ENCODE assay signal across 28 cellular contexts in genomic region chr4:54497947-54498346, GRCh38.
"Had no signal": no experiment of that assay in that cellular context is flagged by ENCODE, and none has a peak within 500 bp of the region (broad histone marks: within the 10 kb centered on the region; RNA-seq: fewer than 3 reads in every experiment).

No MANE protein-coding gene starts in this region.

- ATAC-seq: left cardiac atrium; pancreas; stimulated activated memory B cell treated with anti-CD40 and anti-IgM and Interleukin-4, amounts not matched to agents 10 μg/mL and 1 μg/mL and 100 μg/mL, for 72 hours had no signal

- H3K9me3 Mint-ChIP-seq: activated CD4-positive, alpha-beta memory T cell treated with anti-CD3 and anti-CD28 coated beads for 36 hours; activated CD4-positive, alpha-beta T cell treated with anti-CD3 and anti-CD28 coated beads, Interleukin-2, amount 10 ng/mL, durations not matched to agents 24 days and 14 days; activated T-cell treated with anti-CD3 and anti-CD28 coated beads, Interleukin-2, amount 50 U/mL, for 24 hours; mesothelial cell of epicardium; nephron progenitor cell; stimulated activated memory B cell treated with anti-CD40 and anti-IgM and Interleukin-4, amounts not matched to agents 10 μg/mL and 1 μg/mL and 100 μg/mL, for 72 hours; T-helper 1 cell treated with Interleukin-12 subunit alpha and Interleukin-12 subunit beta and Interleukin-4 antibody, amounts not matched to agents 30 μg/mL and 1 μg/mL, for 36 hours had no signal

- H3K4me3 ChIP-seq: colonic mucosa, pancreas, psoas muscle, sigmoid colon, suprapubic skin, tibial artery had no signal

- H3K27me3 Mint-ChIP-seq: activated CD4-positive, alpha-beta T cell treated with anti-CD3 and anti-CD28 coated beads, Interleukin-2, amount 10 ng/mL, durations not matched to agents 24 days and 14 days; naive B cell had no signal

- H3K9me3 ChIP-seq: colonic mucosa, pancreas, psoas muscle, sigmoid colon, suprapubic skin, tibial artery had no signal

- H3K27ac ChIP-seq: colonic mucosa, pancreas, psoas muscle, sigmoid colon, suprapubic skin, tibial artery had no signal

- H3K36me3 Mint-ChIP-seq: activated CD4-positive, alpha-beta memory T cell treated with anti-CD3 and anti-CD28 coated beads for 36 hours; mesothelial cell of epicardium; naive B cell; stimulated activated memory B cell treated with anti-CD40 and anti-IgM and Interleukin-4, amounts not matched to agents 10 μg/mL and 1 μg/mL and 100 μg/mL, for 72 hours had no signal

- DNase-seq: activated CD4-positive, alpha-beta memory T cell treated with anti-CD3 and anti-CD28 coated beads for 36 hours; activated CD4-positive, alpha-beta T cell treated with anti-CD3 and anti-CD28 coated beads, Interleukin-2, amount 10 ng/mL, durations not matched to agents 24 days and 14 days; activated CD4-positive, CD25-positive, alpha-beta regulatory T cell treated with anti-CD3 and anti-CD28 coated beads, Interleukin-2, amount 50 U/mL, for 72 hours; activated CD8-positive, alpha-beta memory T cell treated with anti-CD3 and anti-CD28 coated beads, Interleukin-2, amount 50 U/mL, for 4 hours; activated gamma-delta T cell; activated naive CD4-positive, alpha-beta T cell treated with anti-CD3 and anti-CD28 coated beads, Interleukin-2, amount 50 U/mL, for 16 hours; activated T-cell treated with anti-CD3 and anti-CD28 coated beads, Interleukin-2, amount 50 U/mL, for 24 hours; colonic mucosa; effector CD8-positive, alpha-beta T cell; left cardiac atrium; naive B cell; nucleus accumbens; pancreas; psoas muscle; sigmoid colon; small intestine; stimulated activated CD4-positive, alpha-beta T cell treated with anti-CD3 and anti-CD28 coated beads, Interleukin-1b, Interleukin-23, amount 100 ng/mL, for 48 hours; stimulated activated CD4-positive, alpha-beta T cell treated with anti-CD3 and anti-CD28 coated beads, Interleukin-4, amount 100 ng/mL, for 4 hours; stimulated activated CD8-positive, alpha-beta memory T cell treated with anti-CD3 and anti-CD28 coated beads, Interleukin-4, amount 100 ng/mL, for 48 hours; T-helper 9 cell; tibial artery had no signal

- H3K4me1 ChIP-seq: colonic mucosa, pancreas, psoas muscle, sigmoid colon, tibial artery had no signal

- FAIRE-seq: endometrium, frontal cortex, pancreas, small intestine had no signal

- H3K4me3 Mint-ChIP-seq: activated CD4-positive, alpha-beta memory T cell treated with anti-CD3 and anti-CD28 coated beads for 36 hours; activated CD4-positive, alpha-beta T cell treated with anti-CD3 and anti-CD28 coated beads, Interleukin-2, amount 10 ng/mL, durations not matched to agents 24 days and 14 days; activated T-cell treated with anti-CD3 and anti-CD28 coated beads, Interleukin-2, amount 50 U/mL, for 24 hours; mesothelial cell of epicardium; naive B cell; nephron progenitor cell; stimulated activated memory B cell treated with anti-CD40 and anti-IgM and Interleukin-4, amounts not matched to agents 10 μg/mL and 1 μg/mL and 100 μg/mL, for 72 hours; T-helper 1 cell treated with Interleukin-12 subunit alpha and Interleukin-12 subunit beta and Interleukin-4 antibody, amounts not matched to agents 30 μg/mL and 1 μg/mL, for 36 hours had no signal

- H3K4me1 Mint-ChIP-seq: naive B cell; stimulated activated memory B cell treated with anti-CD40 and anti-IgM and Interleukin-4, amounts not matched to agents 10 μg/mL and 1 μg/mL and 100 μg/mL, for 72 hours had no signal

- H3K27ac Mint-ChIP-seq: activated CD4-positive, alpha-beta memory T cell treated with anti-CD3 and anti-CD28 coated beads for 36 hours; activated CD4-positive, alpha-beta T cell treated with anti-CD3 and anti-CD28 coated beads, Interleukin-2, amount 10 ng/mL, durations not matched to agents 24 days and 14 days; activated T-cell treated with anti-CD3 and anti-CD28 coated beads, Interleukin-2, amount 50 U/mL, for 24 hours; mesothelial cell of epicardium; naive B cell; nephron progenitor cell; stimulated activated memory B cell treated with anti-CD40 and anti-IgM and Interleukin-4, amounts not matched to agents 10 μg/mL and 1 μg/mL and 100 μg/mL, for 72 hours; T-helper 1 cell treated with Interleukin-12 subunit alpha and Interleukin-12 subunit beta and Interleukin-4 antibody, amounts not matched to agents 30 μg/mL and 1 μg/mL, for 36 hours had no signal

- H3K27me3 ChIP-seq: colonic mucosa, pancreas, sigmoid colon, suprapubic skin, tibial artery had no signal

- H3K36me3 ChIP-seq: colonic mucosa, pancreas, sigmoid colon, suprapubic skin, tibial artery had no signal
